In the genomic region with DNA sequence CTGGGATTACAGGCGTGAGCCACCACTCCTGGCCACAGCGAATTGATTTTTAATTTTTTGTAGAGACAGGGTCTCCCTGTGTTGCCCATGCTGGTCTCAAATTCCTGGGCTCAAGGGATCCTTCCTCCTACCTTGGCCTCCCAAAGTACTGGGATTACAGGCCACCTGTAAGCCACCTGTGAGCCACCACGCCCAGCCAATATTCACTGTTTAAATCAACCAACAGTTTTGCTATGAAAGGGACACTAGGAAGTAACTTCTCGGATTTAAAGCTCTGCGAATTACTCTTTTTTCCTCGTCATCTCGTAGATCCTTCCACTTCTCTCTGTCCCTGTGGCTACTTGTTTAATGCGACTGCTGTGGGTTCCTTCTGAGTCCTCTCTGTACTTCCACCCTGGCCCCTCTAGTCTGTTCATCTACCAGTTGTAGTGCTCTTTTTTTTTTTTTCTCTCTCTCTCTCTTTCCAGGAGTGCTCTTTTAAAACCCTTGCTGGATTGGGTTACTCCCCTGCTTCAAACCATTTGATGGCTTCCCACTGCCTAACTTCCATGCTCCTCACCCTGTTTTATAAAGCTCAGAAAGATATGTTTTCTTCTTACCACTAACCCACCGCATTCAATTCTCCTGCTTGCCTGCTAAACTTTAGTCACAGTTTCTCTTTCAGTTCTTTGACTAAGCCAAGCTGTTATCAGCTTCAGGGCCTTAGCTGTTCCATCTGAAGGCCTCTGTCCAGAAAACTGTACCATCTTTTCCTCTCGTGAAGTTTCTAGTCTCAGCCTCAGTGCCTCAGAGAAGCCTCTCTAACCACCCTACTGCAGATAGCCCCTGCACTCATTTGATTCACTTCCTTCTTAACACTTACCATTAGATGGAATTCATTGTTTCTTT, we compare ENCODE assay signal across 10 cellular contexts. TPM values are rescaled to one million over a fixed set of nuclear protein-coding genes. Genes with fewer than 3 reads are reported as not detected.
DNase-seq lines count a peak whose midpoint lies in the region; ATAC-seq and TF ChIP-seq lines count a peak whose summit lies in the region.
"Had no signal": no experiment of that assay in that cellular context is flagged by ENCODE, and none has a peak within 500 bp of the region (broad histone marks: within the 10 kb centered on the region; RNA-seq: fewer than 3 reads in every experiment).

No MANE protein-coding gene starts in this region.

- no peak overlapping the region for H3K4me2 ChIP-seq in neural progenitor cell

- no peaks in the 10 kb centered on the region for H3F3A ChIP-seq in neural progenitor cell (ENCODE audit: low read depth)

- peaks cover 8% of the 10 kb centered on the region for H3K4me1 Mint-ChIP-seq in CD14-positive monocyte
- H3K4me1 Mint-ChIP-seq in effector memory CD8-positive, alpha-beta T cell (ENCODE audit: low read depth in 2 of 2): peaks cover 16 to 19% of the 10 kb centered on the region in 2 donors
- peaks cover 9% of the 10 kb centered on the region for H3K4me1 Mint-ChIP-seq in HFFc6 (ENCODE audit: low read depth)
- H3K4me1 Mint-ChIP-seq in neural progenitor cell: no peaks in the 10 kb centered on the region

- H3K9me3 ChIP-seq in neural progenitor cell (ENCODE audit: low read depth): no peaks in the 10 kb centered on the region

- H3K9me3 Mint-ChIP-seq in CD14-positive monocyte (no peaks in the 10 kb centered on the region), HFFc6 (no peaks in the 10 kb centered on the region), neural progenitor cell (peaks cover 2% of the 10 kb centered on the region)
- H3K9me3 Mint-ChIP-seq in effector memory CD8-positive, alpha-beta T cell: no peaks in the 10 kb centered on the region

- TF ChIP-seq CTCF in CD14-positive monocyte (IDR thresholded peaks at IDR 0.05) (no peak), HFFc6 (IDR thresholded peaks at IDR 0.05) (no peak), neural progenitor cell (IDR thresholded peaks at IDR 0.05) (no peak)

- peak overlapping the region; percentile 8 to 77 (median 46) for H3K27ac Mint-ChIP-seq in CD14-positive monocyte
- peak overlapping the region; percentile 62 to 64 for H3K27ac Mint-ChIP-seq in effector memory CD8-positive, alpha-beta T cell
- H3K27ac Mint-ChIP-seq in HFFc6: no peak overlapping the region; the same call in 1 of the 2 replicates
- no peak overlapping the region for H3K27ac Mint-ChIP-seq in neural progenitor cell

- H3K4me3 ChIP-seq in neural progenitor cell: no peak overlapping the region

- intact Hi-C loops in CD14-positive monocyte (cut with micrococcal nuclease): no loop called here

- DNase-seq in CD14-positive monocyte (ENCODE audit: low spot score) (no peak), HFFc6 (no peak), globus pallidus (ENCODE audit: low spot score) (no peak), neural progenitor cell (ENCODE audit: low spot score) (no peak)
- DNase-seq in effector memory CD8-positive, alpha-beta T cell: no peak
- DNase-seq: Karpas-422 had no signal

- H3K4me3 Mint-ChIP-seq in CD14-positive monocyte (no peak overlapping the region), HFFc6 (no peak overlapping the region), neural progenitor cell (no peak overlapping the region)
- H3K4me3 Mint-ChIP-seq in effector memory CD8-positive, alpha-beta T cell: peak overlapping the region; percentile 13 to 48

- H3K36me3 Mint-ChIP-seq in CD14-positive monocyte (peaks cover 2 to 17% of the 10 kb centered on the region in 2 donors), HFFc6 (ENCODE audit: low read depth) (0 out of 2 replicates have a peak, but pooled peaks cover 5% of the 10 kb centered on the region), neural progenitor cell (peaks cover 19% of the 10 kb centered on the region)
- peaks cover 6% of the 10 kb centered on the region for H3K36me3 Mint-ChIP-seq in effector memory CD8-positive, alpha-beta T cell (ENCODE audit: insufficient read depth)

- no peaks in the 10 kb centered on the region for H3K4me1 ChIP-seq in neural progenitor cell

- no peak overlapping the region for H3K27ac ChIP-seq in neural progenitor cell

- peaks cover 96% of the 10 kb centered on the region for H3K79me2 ChIP-seq in neural progenitor cell (ENCODE audit: low read depth)

- peaks cover 47% of the 10 kb centered on the region for H4K20me1 ChIP-seq in neural progenitor cell (ENCODE audit: low read depth)

- no peak overlapping the region for H2AFZ ChIP-seq in neural progenitor cell (replicated peaks)

- ATAC-seq in GM19438 (IDR thresholded peaks at IDR 0.05; ENCODE audit: low read depth, unreplicated experiment) (peak; percentile 87), HG03520 (IDR thresholded peaks at IDR 0.05; ENCODE audit: unreplicated experiment) (peak; percentile 64), GM18861 (IDR thresholded peaks at IDR 0.05; ENCODE audit: unreplicated experiment) (no peak)
- ATAC-seq in effector memory CD8-positive, alpha-beta T cell (replicated peaks): peak; percentile 58
- ATAC-seq: esophagus mucosa had no signal

- H3K27me3 Mint-ChIP-seq in CD14-positive monocyte (ENCODE audit: low read depth in 3 of 3): peaks cover 0 to 2% (median 0%) of the 10 kb centered on the region in 3 donors
- no peaks in the 10 kb centered on the region for H3K27me3 Mint-ChIP-seq in effector memory CD8-positive, alpha-beta T cell
- no peaks in the 10 kb centered on the region for H3K27me3 Mint-ChIP-seq in HFFc6 (ENCODE audit: insufficient read depth)
- H3K27me3 Mint-ChIP-seq in neural progenitor cell (ENCODE audit: insufficient read depth, low read depth): no peaks in the 10 kb centered on the region

- H3K27me3 ChIP-seq in neural progenitor cell: no peaks in the 10 kb centered on the region

- H3K36me3 ChIP-seq in neural progenitor cell: no peaks in the 10 kb centered on the region

- H3K9ac ChIP-seq in neural progenitor cell: no peak overlapping the region

RNA-seq across cellular contexts. Expression of a gene that starts 12.4 kb away (rescaled TPM):
- polyA plus RNA-seq in CD14-positive monocyte: 10 to 100 TPM; 11.2 to 15.0 TPM
- total RNA-seq in HFFc6 (2021; fragmentation: NEBNext Ultra II Directional; extraction: Animal tissue kit (Norgen Biotek cat#: 25700)): 10 to 100 TPM; 32.3 to 38.3 (median 35.8) TPM
- total RNA-seq in neural progenitor cell (ENCODE audit: low replicate concordance): 49.7 and 73.8 TPM in 2 replicates

RNA-seq across cellular contexts. Expression of a gene that starts 27.0 kb away (rescaled TPM):
- polyA plus RNA-seq in CD14-positive monocyte: 10 to 100 TPM; 26.9 to 29.1 TPM
- 10 to 100 TPM; 21.5 to 27.5 (median 25.5) TPM for total RNA-seq in HFFc6 (2021; fragmentation: NEBNext Ultra II Directional; extraction: Animal tissue kit (Norgen Biotek cat#: 25700))
- total RNA-seq in neural progenitor cell (ENCODE audit: low replicate concordance): 20.6 and 27.6 TPM in 2 replicates

Comparison
In these comparisons a context has a peak if more than half of its experiments do, and no peak if none do; other contexts are left out.
1. H3K27ac Mint-ChIP-seq: peak in CD14-positive monocyte (7 of 7) and effector memory CD8-positive, alpha-beta T cell (2 of 2); none in HFFc6 (single experiment) and neural progenitor cell (single experiment).
2. H3K4me3 Mint-ChIP-seq: peak in effector memory CD8-positive, alpha-beta T cell (2 of 2); none in CD14-positive monocyte (0 of 2), HFFc6 (single experiment) and neural progenitor cell (single experiment).